ENCODE assay signal across 8 cellular contexts in genomic region chr9:128098017-128098935, GRCh38.
A peak's percentile ranks its signal among the peaks of the same experiment; 100 is the strongest.
DNase-seq lines count a peak whose midpoint lies in the region; ATAC-seq lines count a peak whose summit lies in the region.

No MANE protein-coding gene starts in this region.

- H3K27ac ChIP-seq in layer of hippocampus (ENCODE audit: low read depth, low read length): peak overlapping the region; percentile 93

- H3K27me3 ChIP-seq in layer of hippocampus (ENCODE audit: control insufficient read depth, insufficient read depth, low read length): no peaks in the 10 kb centered on the region

- ATAC-seq in HG03439 (IDR thresholded peaks at IDR 0.05; ENCODE audit: unreplicated experiment): no peak
- no peak for ATAC-seq in GM19455 (IDR thresholded peaks at IDR 0.05; ENCODE audit: unreplicated experiment)

- DNase-seq in GM03348 (ENCODE audit: low spot score) (peak; percentile 90), NCI-H2227 (lab: John Stamatoyannopoulos, UW; ENCODE audit: unreplicated experiment) (peak; percentile 84), dedifferentiated amniotic fluid mesenchymal stem cell (ENCODE audit: extremely low spot score) (peak; percentile 94)
- DNase-seq in activated CD4-positive, alpha-beta T cell treated with anti-CD3 and anti-CD28 coated beads for 4 hours: peak; percentile 61 to 78
- DNase-seq in stimulated activated CD4-positive, alpha-beta T cell treated with anti-CD3 and anti-CD28 coated beads, Interleukin-12 subunit alpha, Interleukin-12 subunit beta, amount 100 ng/mL, for 48 hours (ENCODE audit: low read depth in 2 of 3, low spot score in 1 of 3): peak; percentile 51 to 64 (median 53)
